ENCODE assay signal across 27 cellular contexts in genomic region chr16:23991044-23991443, GRCh38.
"Had no signal": no experiment of that assay in that cellular context is flagged by ENCODE, and none has a peak within 500 bp of the region (broad histone marks: within the 10 kb centered on the region; RNA-seq: fewer than 3 reads in every experiment).

No MANE protein-coding gene starts in this region.

- H3K27ac ChIP-seq: coronary artery, esophagus muscularis mucosa, foreskin keratinocyte, gastroesophageal sphincter, heart left ventricle, hepatocyte, lower lobe of right lung, parathyroid adenoma, suprapubic skin, transverse colon, upper lobe of right lung, uterus had no signal

- H3K27ac Mint-ChIP-seq: natural killer cell, progenitor cell of endocrine pancreas had no signal

- H3K27me3 ChIP-seq: esophagus muscularis mucosa, foreskin keratinocyte, gastroesophageal sphincter, hepatocyte, suprapubic skin, transverse colon, upper lobe of right lung, uterus had no signal

- H3K36me3 ChIP-seq: esophagus muscularis mucosa, gastroesophageal sphincter, lower lobe of right lung, suprapubic skin, transverse colon, upper lobe of right lung, uterus had no signal

- H3K79me2 ChIP-seq: hepatocyte, parathyroid adenoma had no signal

- DNase-seq: dermis blood vessel endothelial cell; effector memory CD4-positive, alpha-beta T cell; foreskin keratinocyte; heart left ventricle; kidney glomerular epithelial cell; left colon; left ventricle myocardium superior; lower lobe of right lung; natural killer cell; stimulated activated CD4-positive, alpha-beta T cell treated with anti-CD3 and anti-CD28 coated beads, Interleukin-12 subunit alpha, Interleukin-12 subunit beta, amount 100 ng/mL, for 4 hours; stimulated activated CD4-positive, alpha-beta T cell treated with anti-CD3 and anti-CD28 coated beads, Interleukin-1b, Interleukin-23, amount 100 ng/mL, for 48 hours; stimulated activated CD4-positive, alpha-beta T cell treated with anti-CD3 and anti-CD28 coated beads, Interleukin-4, amount 100 ng/mL, for 1 hour; stimulated activated CD8-positive, alpha-beta memory T cell treated with anti-CD3 and anti-CD28 coated beads, Interleukin-4, amount 100 ng/mL, for 48 hours; stimulated activated naive CD8-positive, alpha-beta T cell treated with anti-CD3 and anti-CD28 coated beads, Interleukin-15, amount 100 ng/mL, for 72 hours; transverse colon; upper lobe of right lung; uterus had no signal

- H3K4me2 ChIP-seq: hepatocyte, smooth muscle cell had no signal

- H3K4me3 Mint-ChIP-seq: natural killer cell; stimulated activated naive CD8-positive, alpha-beta T cell treated with anti-CD3 and anti-CD28 coated beads, Interleukin-15, amount 100 ng/mL, for 72 hours had no signal

- H3K4me1 ChIP-seq: esophagus muscularis mucosa, foreskin keratinocyte, gastroesophageal sphincter, heart left ventricle, lower lobe of right lung, parathyroid adenoma, suprapubic skin, transverse colon, upper lobe of right lung, uterus had no signal

- H3K9me3 Mint-ChIP-seq: natural killer cell had no signal

- H3K9me3 ChIP-seq: esophagus muscularis mucosa, gastroesophageal sphincter, heart left ventricle, lower lobe of right lung, suprapubic skin, transverse colon, upper lobe of right lung, uterus had no signal

- H2AFZ ChIP-seq: hepatocyte, parathyroid adenoma had no signal

- H3K9ac ChIP-seq: parathyroid adenoma had no signal

- ATAC-seq: foreskin keratinocyte; gastroesophageal sphincter; heart left ventricle; left colon; left ventricle myocardium superior; lower lobe of right lung; natural killer cell; sciatic nerve; stimulated activated naive CD8-positive, alpha-beta T cell treated with anti-CD3 and anti-CD28 coated beads, Interleukin-15, amount 100 ng/mL, for 72 hours; upper lobe of right lung had no signal

- H3K27me3 Mint-ChIP-seq: stimulated activated naive CD8-positive, alpha-beta T cell treated with anti-CD3 and anti-CD28 coated beads, Interleukin-15, amount 100 ng/mL, for 72 hours had no signal

- H3K36me3 Mint-ChIP-seq: natural killer cell had no signal

- FAIRE-seq: endothelial cell of umbilical vein had no signal

- H3K4me3 ChIP-seq: coronary artery, esophagus muscularis mucosa, gastroesophageal sphincter, heart left ventricle, hepatocyte, lower lobe of right lung, smooth muscle cell, suprapubic skin, transverse colon, upper lobe of right lung, uterus had no signal
